In genomic region chr20:49982072-49982345, GRCh38 we compare ENCODE assay signal across 9 cellular contexts. TPM values are rescaled to one million over a fixed set of nuclear protein-coding genes. Genes with fewer than 3 reads are reported as not detected.
A peak's percentile ranks its signal among the peaks of the same experiment; 100 is the strongest.
DNase-seq lines count a peak whose midpoint lies in the region; ATAC-seq and TF ChIP-seq lines count a peak whose summit lies in the region.
"Had no signal": no experiment of that assay in that cellular context is flagged by ENCODE, and none has a peak within 500 bp of the region (broad histone marks: within the 10 kb centered on the region; RNA-seq: fewer than 3 reads in every experiment).

No MANE protein-coding gene starts in this region.

- DNase-seq in heart right ventricle (no peak), left cardiac atrium (no peak), astrocyte of the cerebellum (ENCODE audit: low read depth) (no peak), mesenchymal stem cell (no peak), vagina (ENCODE audit: extremely low spot score in 2 of 2) (no peak), omental fat pad (ENCODE audit: low spot score) (no peak), tibial artery (no peak)

- H3K79me1 ChIP-seq in mesenchymal stem cell (replicated peaks; ENCODE audit: low read length, poor library complexity, severe bottlenecking): peaks cover 13% of the 10 kb centered on the region

- H3K18ac ChIP-seq in mesenchymal stem cell (ENCODE audit: low read depth in 1 of 2, low read length in 2 of 2): no peak overlapping the region

- H2BK12ac ChIP-seq in mesenchymal stem cell (ENCODE audit: low read length in 2 of 2): peak overlapping the region in 1 of 2 experiments; percentile 21

- no peak for TF ChIP-seq POLR2A in vagina (IDR thresholded peaks at IDR 0.05)

- H4K91ac ChIP-seq in mesenchymal stem cell (ENCODE audit: low read length): no peak overlapping the region

- no peak overlapping the region for H2BK5ac ChIP-seq in mesenchymal stem cell (ENCODE audit: low read depth, low read length, poor library complexity, severe bottlenecking)

- TF ChIP-seq CTCF in heart right ventricle (IDR thresholded peaks at IDR 0.05) (no peak), astrocyte of the cerebellum (IDR thresholded peaks at IDR 0.05; ENCODE audit: low read depth, low read length, missing control alignments) (no peak), vagina (IDR thresholded peaks at IDR 0.05) (no peak), omental fat pad (IDR thresholded peaks at IDR 0.05) (no peak), tibial artery (IDR thresholded peaks at IDR 0.05) (no peak)

- intact Hi-C loops in heart right ventricle (cut with DNase I): loop anchor here in 6 of 10 donors (2.0 to 5.0 kb wide), 3 partner anchors 89 to 190 kb away; no protein-coding TSS in a partner anchor
- intact Hi-C loops in left cardiac atrium (cut with DNase I): loop anchor here in 1 of 2 donors (10.0 kb wide), 1 partner anchor 193 kb away; no protein-coding TSS in a partner anchor
- intact Hi-C loops in vagina (cut with DNase I): loop anchor here (5.0 kb wide), 1 partner anchor 365 kb away; no protein-coding TSS in a partner anchor
- intact Hi-C loops in tibial artery (cut with DNase I; ENCODE audit: low total_unique reads): no loop called here

- no peak overlapping the region for H2AFZ ChIP-seq in mesenchymal stem cell (ENCODE audit: low read depth, low read length)

- H3K4me2 ChIP-seq in mesenchymal stem cell (ENCODE audit: low read length, poor library complexity, severe bottlenecking): peak overlapping the region; percentile 91

- H3K4me1 ChIP-seq in heart right ventricle (peaks cover 15 to 61% (median 50%) of the 10 kb centered on the region in 9 donors), mesenchymal stem cell (ENCODE audit: control insufficient read depth, insufficient read depth, low read depth, low read length) (peaks cover 42% of the 10 kb centered on the region), vagina (peaks cover 53% of the 10 kb centered on the region), tibial artery (peaks cover 0 to 54% (median 34%) of the 10 kb centered on the region in 4 donors)

- H2BK120ac ChIP-seq in mesenchymal stem cell (ENCODE audit: low read depth, low read length): no peak overlapping the region

- H3K4me3 ChIP-seq in heart right ventricle: peak overlapping the region in 8 of 10 donors; percentile 55 to 75 (median 66)
- H3K4me3 ChIP-seq in astrocyte of the cerebellum (ENCODE audit: low read depth, low read length): peak overlapping the region; percentile 98
- no peak overlapping the region for H3K4me3 ChIP-seq in mesenchymal stem cell (ENCODE audit: insufficient read depth in 1 of 2, low read depth in 1 of 2, low read length in 2 of 2)
- H3K4me3 ChIP-seq in vagina: peak overlapping the region; percentile 44 to 55
- peak overlapping the region in 1 of 2 donors; percentile 54 for H3K4me3 ChIP-seq in tibial artery
- H3K4me3 ChIP-seq: MG63 had no signal

- no peak overlapping the region for H2BK15ac ChIP-seq in mesenchymal stem cell (ENCODE audit: low read depth, poor library complexity, severe bottlenecking)

- peak overlapping the region; percentile 44 for H2AK5ac ChIP-seq in mesenchymal stem cell (ENCODE audit: low read length, severe bottlenecking)

- in situ Hi-C loops in astrocyte of the cerebellum (cut with HindIII; ENCODE audit: low sequenced_read_pairs): loop anchor here (25.0 kb wide), 1 partner anchor 105 kb away; no protein-coding TSS in a partner anchor

- WGBS in heart right ventricle, 2 donors: 26 to 35% methylated on average over 12 of the region's 12 CpGs
- WGBS in mesenchymal stem cell: 21% methylated on average over 12 of the region's 12 CpGs

- no peaks in the 10 kb centered on the region for H3K9me3 ChIP-seq in heart right ventricle
- H3K9me3 ChIP-seq in mesenchymal stem cell (ENCODE audit: control insufficient read depth, low read length): no peaks in the 10 kb centered on the region
- H3K9me3 ChIP-seq in vagina: no peaks in the 10 kb centered on the region
- H3K9me3 ChIP-seq in tibial artery: no peaks in the 10 kb centered on the region
- H3K9me3 ChIP-seq: MG63 had no signal

- H3K23ac ChIP-seq in mesenchymal stem cell (ENCODE audit: low read length in 2 of 2): peak overlapping the region in 1 of 2 experiments; percentile 23

- H3K27ac ChIP-seq in heart right ventricle (peak overlapping the region in 9 of 10 donors; percentile 9 to 88 (median 80)), mesenchymal stem cell (ENCODE audit: low read length, poor library complexity, severe bottlenecking) (no peak overlapping the region), vagina (no peak overlapping the region), tibial artery (peak overlapping the region in 1 of 2 donors; percentile 5)

- ATAC-seq in heart right ventricle (peak in 1 of 8 donors; percentile 1), left cardiac atrium (no peak), GM21423 (IDR thresholded peaks at IDR 0.05; ENCODE audit: unreplicated experiment) (no peak), omental fat pad (ENCODE audit: low FRiP score) (no peak)

- peaks cover 0 to 10% (median 0%) of the 10 kb centered on the region in 7 donors for H3K27me3 ChIP-seq in heart right ventricle
- peaks cover 0 to 5% of the 10 kb centered on the region in 2 experiments for H3K27me3 ChIP-seq in mesenchymal stem cell (ENCODE audit: control insufficient read depth in 1 of 2, insufficient read depth in 1 of 2, low read length in 2 of 2)
- no peaks in the 10 kb centered on the region for H3K27me3 ChIP-seq in vagina
- no peaks in the 10 kb centered on the region for H3K27me3 ChIP-seq in tibial artery
- H3K27me3 ChIP-seq: MG63 had no signal

- H4K8ac ChIP-seq in mesenchymal stem cell (ENCODE audit: low read length): no peak overlapping the region

- H3K36me3 ChIP-seq in heart right ventricle (peaks cover 0 to 28% (median 0%) of the 10 kb centered on the region in 9 donors), mesenchymal stem cell (ENCODE audit: control insufficient read depth in 1 of 2, insufficient read depth in 2 of 2, low read depth in 1 of 2, low read length in 2 of 2) (peaks cover 0 to 9% of the 10 kb centered on the region in 2 experiments), vagina (no peaks in the 10 kb centered on the region), tibial artery (no peaks in the 10 kb centered on the region)

- H3K14ac ChIP-seq in mesenchymal stem cell (ENCODE audit: low read length in 2 of 2): no peak overlapping the region

- no peak overlapping the region for H3K9ac ChIP-seq in mesenchymal stem cell (ENCODE audit: low read length)

- no peak overlapping the region for H3K4ac ChIP-seq in mesenchymal stem cell (ENCODE audit: low read depth in 1 of 2, low read length in 2 of 2)

RNA-seq across cellular contexts. Expression of gene SNAI1, which starts 0.8 kb away (rescaled TPM):
- total RNA-seq in heart right ventricle (1 to 10 TPM in 8 of 10 donors, under 1 TPM in 2; 0.59 to 7.6 (median 2.8) TPM), left cardiac atrium (1 to 10 TPM; 2.7 to 8.5 TPM), vagina (19.9 TPM), omental fat pad (10 to 100 TPM in 1 of 4 donors, 1 to 10 TPM in 3; 3.3 to 23.8 (median 8.7) TPM)
- polyA plus RNA-seq in heart right ventricle: 1 to 10 TPM; 1.8 to 3.2 TPM
- 36.2 TPM for polyA plus RNA-seq in mesenchymal stem cell (2013, experiment 1 of 2)
- polyA plus RNA-seq in mesenchymal stem cell (2013, experiment 2 of 2): 36.0 TPM

RNA-seq across cellular contexts. Expression of gene RNF114, which starts 45.8 kb away (rescaled TPM):
- total RNA-seq in heart right ventricle: 10 to 100 TPM; 41.5 to 60.3 (median 52.1) TPM
- polyA plus RNA-seq in heart right ventricle: 10 to 100 TPM; 45.0 to 49.5 TPM
- 10 to 100 TPM; 44.5 to 48.7 TPM for total RNA-seq in left cardiac atrium
- polyA plus RNA-seq in mesenchymal stem cell (2013, experiment 1 of 2): 37.3 TPM
- polyA plus RNA-seq in mesenchymal stem cell (2013, experiment 2 of 2): 35.5 TPM
- 153 TPM for total RNA-seq in vagina
- total RNA-seq in omental fat pad: 100 to 1,000 TPM; 133 to 163 (median 146) TPM

Comparison
In these comparisons a context has a peak if more than half of its experiments do, and no peak if none do; other contexts are left out.
1. H3K27ac ChIP-seq: peak in heart right ventricle (9 of 10); none in mesenchymal stem cell (single experiment) and vagina (single experiment).
2. H3K4me3 ChIP-seq: peak in heart right ventricle (8 of 10), astrocyte of the cerebellum (single experiment) and vagina (2 of 2); none in mesenchymal stem cell (0 of 2).